In the genomic region with DNA sequence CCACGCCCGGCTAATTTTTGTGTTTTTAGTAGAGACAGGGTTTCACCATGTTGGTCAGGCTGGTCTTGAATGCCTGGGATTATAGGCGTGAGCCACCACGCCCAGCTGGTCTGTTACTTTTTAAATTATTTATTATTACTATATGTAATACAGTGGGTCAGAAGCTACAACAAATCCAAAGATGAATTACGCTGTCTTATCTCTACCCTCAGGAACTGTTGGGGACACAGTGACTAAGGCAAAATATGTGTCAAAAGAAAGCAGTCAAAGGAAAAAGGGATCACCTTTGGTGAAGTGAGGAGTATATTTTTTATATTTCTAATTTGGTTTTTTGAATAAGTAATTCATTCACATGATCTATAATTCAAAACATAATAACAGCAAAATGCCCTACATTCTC, we compare ENCODE assay signal across 15 cellular contexts. TPM values are rescaled to one million over a fixed set of nuclear protein-coding genes. Genes with fewer than 3 reads are reported as not detected.
DNase-seq lines count a peak whose midpoint lies in the region; ATAC-seq, FAIRE-seq and TF ChIP-seq lines count a peak whose summit lies in the region.
"Had no signal": no experiment of that assay in that cellular context is flagged by ENCODE, and none has a peak within 500 bp of the region (broad histone marks: within the 10 kb centered on the region; RNA-seq: fewer than 3 reads in every experiment).

No MANE protein-coding gene starts in this region.

- H3K27ac Mint-ChIP-seq in CD4-positive, CD25-positive, alpha-beta regulatory T cell: peak overlapping the region; percentile 78 to 97 (median 83)
- no peak overlapping the region for H3K27ac Mint-ChIP-seq in stimulated activated memory B cell treated with anti-CD40 and anti-IgM and Interleukin-4, amounts not matched to agents 10 μg/mL and 1 μg/mL and 100 μg/mL, for 72 hours

- H3K4me1 ChIP-seq in CD4-positive, CD25-positive, alpha-beta regulatory T cell (ENCODE audit: control insufficient read depth, insufficient read depth, low read length, poor library complexity, severe bottlenecking): peaks cover 69% of the 10 kb centered on the region
- H3K4me1 ChIP-seq in ascending aorta (peaks cover 7 to 52% of the 10 kb centered on the region in 2 donors), neutrophil (ENCODE audit: control insufficient read depth in 1 of 2, insufficient read depth in 1 of 2, low read depth in 1 of 2, low read length in 1 of 2) (peaks cover 36 to 38% of the 10 kb centered on the region in 2 experiments)

- H3K4me3 Mint-ChIP-seq in CD4-positive, CD25-positive, alpha-beta regulatory T cell: peak overlapping the region; percentile 56 to 90 (median 75)
- H3K4me3 Mint-ChIP-seq in stimulated activated memory B cell treated with anti-CD40 and anti-IgM and Interleukin-4, amounts not matched to agents 10 μg/mL and 1 μg/mL and 100 μg/mL, for 72 hours: no peak overlapping the region

- intact Hi-C loops in ascending aorta (cut with DNase I): loop anchor here (5.0 to 10.0 kb wide), 4 partner anchors 402 to 1377 kb away; a partner anchor contains a TSS

- peaks cover 15% of the 10 kb centered on the region for H3K27me3 Mint-ChIP-seq in CD4-positive, CD25-positive, alpha-beta regulatory T cell
- H3K27me3 Mint-ChIP-seq in stimulated activated memory B cell treated with anti-CD40 and anti-IgM and Interleukin-4, amounts not matched to agents 10 μg/mL and 1 μg/mL and 100 μg/mL, for 72 hours: no peaks in the 10 kb centered on the region

- TF ChIP-seq POLR2A in GM12891 (IDR thresholded peaks at IDR 0.05; ENCODE audit: low read depth, low read length): peak; percentile 26; the same call in 1 of the 2 replicates

- FAIRE-seq in GM12891 (lab: Jason Lieb, UNC): no peak
- FAIRE-seq: H1 had no signal

- TF ChIP-seq CTCF in ascending aorta (IDR thresholded peaks at IDR 0.05): no peak
- TF ChIP-seq CTCF in neutrophil (IDR thresholded peaks at IDR 0.05): no peak

- no peak for DNase-seq in CD4-positive, CD25-positive, alpha-beta regulatory T cell
- no peak for DNase-seq in GM12891 (ENCODE audit: insufficient read length, low spot score)
- DNase-seq in ascending aorta (ENCODE audit: low spot score in 2 of 2): no peak
- DNase-seq in inferior parietal cortex (ENCODE audit: extremely low spot score): no peak
- DNase-seq: amniotic stem cell; dorsolateral prefrontal cortex; foreskin melanocyte; MV-4-11; stimulated activated CD4-positive, alpha-beta T cell treated with anti-CD3 and anti-CD28 coated beads, Interleukin-2, amount 100 ng/mL, for 24 hours; stimulated activated naive CD4-positive, alpha-beta T cell treated with Interleukin-2 at 50 U/mL for 16 hours had no signal

- H3K36me3 Mint-ChIP-seq in CD4-positive, CD25-positive, alpha-beta regulatory T cell: peaks cover 13% of the 10 kb centered on the region
- H3K36me3 Mint-ChIP-seq in stimulated activated memory B cell treated with anti-CD40 and anti-IgM and Interleukin-4, amounts not matched to agents 10 μg/mL and 1 μg/mL and 100 μg/mL, for 72 hours: peaks cover 21% of the 10 kb centered on the region

- peak overlapping the region; percentile 100 for H3K27ac ChIP-seq in CD4-positive, CD25-positive, alpha-beta regulatory T cell (ENCODE audit: insufficient read depth, low read length, poor library complexity, severe bottlenecking)
- H3K27ac ChIP-seq in ascending aorta (peak overlapping the region; percentile 61 to 97), neutrophil (peak overlapping the region; percentile 99)

- H3K27me3 ChIP-seq in CD4-positive, CD25-positive, alpha-beta regulatory T cell (ENCODE audit: control insufficient read depth, insufficient read depth, low read length): no peaks in the 10 kb centered on the region
- H3K27me3 ChIP-seq in ascending aorta (no peaks in the 10 kb centered on the region), neutrophil (no peaks in the 10 kb centered on the region)
- H3K27me3 ChIP-seq: dorsolateral prefrontal cortex had no signal

- no peaks in the 10 kb centered on the region for H3K36me3 ChIP-seq in CD4-positive, CD25-positive, alpha-beta regulatory T cell (ENCODE audit: control insufficient read depth, insufficient read depth, low read length)
- H3K36me3 ChIP-seq in ascending aorta (no peaks in the 10 kb centered on the region), neutrophil (peaks cover 13% of the 10 kb centered on the region)

- H3K4me3 ChIP-seq in CD4-positive, CD25-positive, alpha-beta regulatory T cell (ENCODE audit: low read depth, low read length): peak overlapping the region; percentile 70
- H3K4me3 ChIP-seq in ascending aorta (no peak overlapping the region), neutrophil (ENCODE audit: low read depth in 1 of 2, low read length in 1 of 2) (no peak overlapping the region)
- H3K4me3 ChIP-seq: dorsolateral prefrontal cortex had no signal

- H3K4me1 Mint-ChIP-seq in CD4-positive, CD25-positive, alpha-beta regulatory T cell: peaks cover 35 to 77% (median 59%) of the 10 kb centered on the region in 4 donors
- peaks cover 27% of the 10 kb centered on the region for H3K4me1 Mint-ChIP-seq in stimulated activated memory B cell treated with anti-CD40 and anti-IgM and Interleukin-4, amounts not matched to agents 10 μg/mL and 1 μg/mL and 100 μg/mL, for 72 hours

- no peak for ATAC-seq in CD4-positive, CD25-positive, alpha-beta regulatory T cell (ENCODE audit: low read depth in 2 of 2)
- no peak for ATAC-seq in stimulated activated memory B cell treated with anti-CD40 and anti-IgM and Interleukin-4, amounts not matched to agents 10 μg/mL and 1 μg/mL and 100 μg/mL, for 72 hours
- ATAC-seq in GM18870 (IDR thresholded peaks at IDR 0.05; ENCODE audit: unreplicated experiment): no peak
- ATAC-seq: Right ventricle myocardium inferior had no signal

- H3K9me3 Mint-ChIP-seq in CD4-positive, CD25-positive, alpha-beta regulatory T cell: peaks cover 0 to 2% (median 0%) of the 10 kb centered on the region in 7 donors
- H3K9me3 Mint-ChIP-seq in stimulated activated memory B cell treated with anti-CD40 and anti-IgM and Interleukin-4, amounts not matched to agents 10 μg/mL and 1 μg/mL and 100 μg/mL, for 72 hours: no peaks in the 10 kb centered on the region

- no peaks in the 10 kb centered on the region for H3K9me3 ChIP-seq in CD4-positive, CD25-positive, alpha-beta regulatory T cell (ENCODE audit: control insufficient read depth in 2 of 2, low read length in 2 of 2)
- H3K9me3 ChIP-seq in ascending aorta (no peaks in the 10 kb centered on the region), neutrophil (no peaks in the 10 kb centered on the region)

TF ChIP-seq in GM12891, 5 proteins besides CTCF, POLR2A, EP300 and RAD21:
- TF ChIP-seq POU2F2 (IDR thresholded peaks at IDR 0.05; ENCODE audit: low read depth, low read length): no peak
- TF ChIP-seq SPI1 (IDR thresholded peaks at IDR 0.05; ENCODE audit: low read depth, low read length): no peak
- TF ChIP-seq TAF1 (IDR thresholded peaks at IDR 0.05; ENCODE audit: low read depth, low read length): no peak
- TF ChIP-seq PAX5 (IDR thresholded peaks at IDR 0.05; ENCODE audit: insufficient read depth, low read length, severe bottlenecking): no peak
- no peak for TF ChIP-seq POLR2AphosphoS5 (IDR thresholded peaks at IDR 0.05; ENCODE audit: low read depth, low read length)

RNA-seq across cellular contexts. Expression of a gene that starts 4.6 kb away (rescaled TPM):
- 124 TPM for total RNA-seq in CD4-positive, CD25-positive, alpha-beta regulatory T cell
- polyA plus RNA-seq in CD4-positive, CD25-positive, alpha-beta regulatory T cell: 10 to 100 TPM; 69.0 to 96.8 (median 89.3) TPM
- 24.4 TPM for polyA plus RNA-seq in GM12891 (2012; ENCODE audit: low read depth, missing spikeins)
- 12.8 TPM for total RNA-seq in ascending aorta
